14 cellular contexts compared by ENCODE assay signal in the genomic region with DNA sequence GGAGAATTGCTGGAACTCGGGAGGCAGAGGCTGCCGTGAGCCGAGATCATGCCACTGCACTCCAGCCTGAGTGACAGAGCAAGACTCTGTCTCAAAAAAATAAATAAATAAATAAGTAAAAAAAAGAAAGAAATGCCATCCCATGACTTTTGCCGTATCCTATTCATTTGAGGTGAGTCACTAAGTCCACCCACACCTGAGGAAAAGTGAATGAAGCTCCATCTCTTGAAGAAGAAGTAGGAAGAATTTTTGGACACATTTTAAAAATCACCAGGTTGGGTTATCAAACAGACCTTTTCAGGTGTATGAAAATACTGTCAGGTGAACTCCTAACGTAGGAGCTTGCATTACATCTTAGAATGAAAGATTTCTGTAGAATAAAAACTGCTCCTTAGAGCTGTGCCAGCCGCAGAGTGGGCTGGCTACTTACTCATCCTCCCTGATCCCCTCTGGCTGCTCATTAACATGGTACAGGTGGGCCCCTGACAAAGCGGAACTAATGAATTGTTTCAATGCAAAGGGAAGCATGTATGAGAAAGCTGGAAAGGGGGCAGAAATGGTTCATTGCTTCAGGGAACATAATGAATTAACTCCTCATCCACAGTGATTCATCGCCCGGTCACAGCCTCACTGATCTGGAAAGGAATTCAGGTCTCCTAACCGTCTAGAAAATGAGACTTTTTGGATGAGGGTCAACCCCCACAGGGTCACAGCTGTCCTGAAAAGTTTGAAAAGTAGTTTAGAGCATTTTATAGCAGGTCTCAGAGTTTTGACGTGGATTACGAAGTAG.
DNase-seq lines count a peak whose midpoint lies in the region; ATAC-seq and TF ChIP-seq lines count a peak whose summit lies in the region.
"Had no signal": no experiment of that assay in that cellular context is flagged by ENCODE, and none has a peak within 500 bp of the region (broad histone marks: within the 10 kb centered on the region; RNA-seq: fewer than 3 reads in every experiment).

No MANE protein-coding gene starts in this region.

- H3F3A ChIP-seq in PC-3 (ENCODE audit: low read length, unreplicated experiment), result peaks cover 8% of the 10 kb centered on the region

- DNase-seq in Daoy (ENCODE audit: low read depth), result peak; percentile 97
- peak; percentile 96 for DNase-seq in PC-3
- no peak for DNase-seq in epithelial cell of prostate (ENCODE audit: low read depth, low spot score)
- DNase-seq in non-pigmented ciliary epithelial cell (ENCODE audit: low read depth), result peak; percentile 77
- no peak for DNase-seq in activated CD4-positive, alpha-beta T cell treated with anti-CD3 and anti-CD28 coated beads for 1 hour
- DNase-seq in H7, result no peak
- no peak for DNase-seq in T-helper 9 cell
- DNase-seq: COR-L47, gastrocnemius medialis, NCI-H187, substantia nigra had no signal

- H4K20me1 ChIP-seq in PC-3 (ENCODE audit: low read length), result no peaks in the 10 kb centered on the region

- no peaks in the 10 kb centered on the region for H3K9me2 ChIP-seq in PC-3 (replicated peaks; ENCODE audit: low read length)

- H3K36me3 ChIP-seq in PC-3 (ENCODE audit: low read depth, low read length), result no peaks in the 10 kb centered on the region; the same call in 1 of the 2 replicates
- H3K36me3 ChIP-seq in H7 (replicated peaks; ENCODE audit: control insufficient read depth, insufficient read depth, low read length), result no peaks in the 10 kb centered on the region
- H3K36me3 ChIP-seq: cardiac muscle cell, gastrocnemius medialis, prostate gland had no signal

- no peak overlapping the region for H2AFZ ChIP-seq in PC-3 (ENCODE audit: low read length)

- H3K27me3 ChIP-seq in PC-3 (ENCODE audit: low read length) (no peaks in the 10 kb centered on the region), H7 (ENCODE audit: control insufficient read depth, insufficient read depth, low read length) (no peaks in the 10 kb centered on the region)
- H3K27me3 ChIP-seq: cardiac muscle cell, gastrocnemius medialis had no signal

- H3K9ac ChIP-seq in PC-3 (ENCODE audit: low read length), result peak overlapping the region; percentile 80

- H3K27ac ChIP-seq in PC-3 (ENCODE audit: low read length) (peak overlapping the region; percentile 99), epithelial cell of prostate (peak overlapping the region; percentile 94)
- H3K27ac ChIP-seq: cardiac muscle cell, gastrocnemius medialis, prostate gland had no signal

- H3K4me2 ChIP-seq in PC-3 (ENCODE audit: low read length), result peak overlapping the region; percentile 86

- intact Hi-C loops in PC-3 (cut with micrococcal nuclease), result loop anchor here (1.0 to 2.0 kb wide), 3 partner anchors 10 to 39 kb away; no protein-coding TSS in a partner anchor

- CTCF ChIA-PET in PC-3 (lab: Charles Lee), result interaction anchor here (0.6 kb wide), 3 partner anchors 10 to 813 kb away, joined by 3 to 6 read pairs (median 3); no protein-coding TSS in a partner anchor

- peak; percentile 68 for ATAC-seq in PC-3
- ATAC-seq in HG03469 (IDR thresholded peaks at IDR 0.05; ENCODE audit: unreplicated experiment), result no peak
- ATAC-seq: gastrocnemius medialis had no signal

- BruUV-seq in PC-3 (replicated peaks; lab: Mats Ljungman, UMichigan), result no TSS peak

- POLR2A ChIA-PET in PC-3 (lab: Charles Lee; ENCODE audit: unreplicated experiment), result interaction anchor here (0.6 to 0.7 kb wide), 3 partner anchors 10 to 255 kb away, joined by 3 to 6 read pairs (median 3); partner anchors contain the start of gene ARL4C

- H3K79me2 ChIP-seq in PC-3 (ENCODE audit: low read length), result no peaks in the 10 kb centered on the region

- H3K4me1 ChIP-seq in PC-3 (ENCODE audit: insufficient read depth, low read length), result peaks cover 61% of the 10 kb centered on the region
- H3K4me1 ChIP-seq: gastrocnemius medialis, prostate gland had no signal

- TF ChIP-seq CTCF in PC-3 (conservative IDR thresholded peaks at IDR 0.05; ENCODE audit: low read depth, low read length), result no peak

- H3K4me3 ChIP-seq in PC-3 (ENCODE audit: low read length), result peak overlapping the region; percentile 48; the same call in 1 of the 2 replicates
- H3K4me3 ChIP-seq in H7 (ENCODE audit: insufficient read depth, low read depth, low read length), result no peak overlapping the region
- H3K4me3 ChIP-seq: cardiac muscle cell, gastrocnemius medialis, prostate gland had no signal

- 0 out of 2 replicates have a peak, but pooled peaks cover 7% of the 10 kb centered on the region for H3K9me3 ChIP-seq in PC-3 (ENCODE audit: low read length)
- H3K9me3 ChIP-seq: gastrocnemius medialis, prostate gland had no signal

Comparison
In these comparisons a context has a peak if more than half of its experiments do, and no peak if none do; other contexts are left out.
1. DNase-seq: peak in Daoy (single experiment), PC-3 (single experiment) and non-pigmented ciliary epithelial cell (single experiment); none in epithelial cell of prostate (single experiment), activated CD4-positive, alpha-beta T cell treated with anti-CD3 and anti-CD28 coated beads for 1 hour (single experiment), H7 (single experiment) and T-helper 9 cell (single experiment).